In the genomic region with DNA sequence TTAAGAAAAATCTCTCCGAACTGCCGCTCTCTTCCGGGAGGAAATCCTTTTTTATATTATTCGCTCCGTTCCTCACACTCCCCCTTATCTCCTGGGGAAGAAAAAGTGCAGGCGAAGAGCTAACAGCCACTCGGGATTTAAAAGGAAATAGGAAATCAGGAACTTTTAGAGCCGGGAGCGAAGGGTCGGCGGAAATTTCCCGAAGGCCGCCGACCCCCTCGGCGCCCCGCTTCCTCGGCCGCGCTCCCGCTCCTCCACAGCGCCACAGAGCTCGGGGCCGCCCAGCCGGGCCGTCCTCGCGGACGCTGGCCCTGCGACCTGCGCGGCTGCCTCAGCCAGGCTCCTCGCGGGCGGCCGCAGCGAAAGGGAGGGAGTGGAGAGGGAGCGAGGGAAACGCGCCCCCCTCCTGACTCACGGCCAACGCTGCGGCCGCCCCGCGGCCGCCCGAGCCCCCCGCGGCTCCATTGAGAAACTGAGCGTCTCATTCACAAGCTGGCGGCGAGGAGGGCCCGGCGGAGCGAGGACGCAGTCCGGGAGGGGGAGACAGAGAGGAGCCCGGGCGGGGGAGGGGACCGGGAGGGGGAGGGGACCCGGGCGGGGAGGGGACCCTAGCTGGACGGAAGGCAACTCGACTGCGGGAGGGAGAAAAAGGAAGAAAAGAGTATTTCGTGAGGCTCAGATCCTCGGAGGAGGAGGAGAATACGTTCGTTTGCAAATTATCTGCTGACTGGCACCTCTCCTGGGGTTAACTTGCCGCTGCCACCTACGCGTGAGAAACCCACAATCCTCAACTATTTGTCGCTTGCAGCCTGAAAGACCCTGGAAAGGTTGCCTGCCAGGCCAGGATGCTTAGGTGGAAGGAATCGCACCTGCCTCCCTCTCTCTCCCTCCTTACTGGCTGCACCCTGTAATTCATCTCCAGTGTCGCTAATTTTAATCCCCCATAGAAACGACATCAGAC, we compare ENCODE assay signal across 8 cellular contexts. TPM values are rescaled to one million over a fixed set of nuclear protein-coding genes. Genes with fewer than 3 reads are reported as not detected.
DNase-seq lines count a peak whose midpoint lies in the region; ATAC-seq and TF ChIP-seq lines count a peak whose summit lies in the region.

A gene (minus strand): TSS at position 368 of the 961 bp plus-strand sequence. CDS start 539 bp downstream, outside the sequence.

- H3K4me3 ChIP-seq in WI38 (ENCODE audit: low read depth, low read length) (peak within 1 kb of the TSS; percentile 87), mammary epithelial cell (replicated peaks in 1 of 3; ENCODE audit: insufficient read depth in 1 of 3, low read depth in 2 of 3, low read length in 3 of 3) (peak within 1 kb of the TSS; percentile 72 to 94 (median 76)), skin epidermis (peak within 1 kb of the TSS; percentile 73 to 90 (median 86))

- CTCF ChIA-PET in GM10248 (lab: Yijun Ruan, JAX) (interaction anchor here (0.9 to 3.2 kb wide), 6 partner anchors 9 to 147 kb away, joined by 3 to 10 read pairs (median 4); no protein-coding TSS in a partner anchor), mammary epithelial cell (lab: Charles Lee; ENCODE audit: low non-redundant PET) (interaction anchor here (0.5 to 0.7 kb wide), 2 partner anchors 47 to 127 kb away, joined by 3 to 15 read pairs; no protein-coding TSS in a partner anchor)

- peak within 1 kb of the TSS; percentile 89 for H2AFZ ChIP-seq in mammary epithelial cell (ENCODE audit: low read depth, low read length)

- no TSS peak for BruUV-seq in mammary epithelial cell (replicated peaks; lab: Mats Ljungman, UMichigan)

- in situ Hi-C loops in mammary epithelial cell (cut with MboI; ENCODE audit: low sequenced_read_pairs in 2 of 2) = no loop called here

- H3K9ac ChIP-seq in mammary epithelial cell (ENCODE audit: insufficient read depth, low read length) = peak within 1 kb of the TSS; percentile 87

- dilution Hi-C loops in mammary epithelial cell (cut with HindIII; ENCODE audit: low sequenced_read_pairs) = loop anchor here (5.0 kb wide), 2 partner anchors 72 to 223 kb away; no protein-coding TSS in a partner anchor

- no peaks in the 10 kb centered on the region for H3K9me3 ChIP-seq in mammary epithelial cell (replicated peaks; ENCODE audit: insufficient read depth, low read length)

- H3K4me2 ChIP-seq in mammary epithelial cell (ENCODE audit: insufficient read depth, low read depth, low read length) = peak within 1 kb of the TSS; percentile 91

- H4K20me1 ChIP-seq in mammary epithelial cell (ENCODE audit: insufficient read depth, low read length) = no peaks in the 10 kb centered on the region

- peaks cover 49% of the 10 kb centered on the region for H3K79me2 ChIP-seq in mammary epithelial cell (ENCODE audit: insufficient read depth, low read length)

- peaks cover 2% of the 10 kb centered on the region for H3K36me3 ChIP-seq in mammary epithelial cell (ENCODE audit: insufficient read depth, low read length)

- H3K27ac ChIP-seq in mammary epithelial cell (ENCODE audit: insufficient read depth, low read depth, low read length) = peak within 1 kb of the TSS; percentile 78
- H3K27ac ChIP-seq in skin epidermis = peak within 1 kb of the TSS; percentile 70 to 98 (median 94)

- POLR2A ChIA-PET in GM10248 (lab: Yijun Ruan, JAX) = interaction anchor here (0.8 to 1.2 kb wide), 2 partner anchors 128 to 211 kb away, joined by 5 to 9 read pairs; a partner anchor contains a TSS

- peak; percentile 69 for ATAC-seq in HG02759 (IDR thresholded peaks at IDR 0.05; ENCODE audit: unreplicated experiment)

- H3K27me3 ChIP-seq in mammary epithelial cell (ENCODE audit: insufficient read depth, low read length) = no peaks in the 10 kb centered on the region

- peak; percentile 45 for TF ChIP-seq CTCF in GM10248 (IDR thresholded peaks at IDR 0.05; ENCODE audit: control extremely low read depth, extremely low read depth, low read depth, missing control alignments)
- TF ChIP-seq CTCF in WI38 (IDR thresholded peaks at IDR 0.05; ENCODE audit: low read depth, low read length) = 0 out of 2 replicates have a peak, but pooled peaks have one; percentile 31
- peak in 1 of 2 donors; percentile 54 for TF ChIP-seq CTCF in mammary epithelial cell (conservative IDR thresholded peaks at IDR 0.05 in 1 of 2, IDR thresholded peaks at IDR 0.05 in 1 of 2; ENCODE audit: extremely low read depth in 1 of 2, insufficient read depth in 1 of 2, low read depth in 1 of 2, low read length in 2 of 2)

- 2% methylated on average over 16 of the region's 77 CpGs for WGBS in mammary epithelial cell (ENCODE audit: low coverage, missing lambda C conversion rate)

- peak; percentile 86 for DNase-seq in GM10248 (ENCODE audit: extremely low spot score)
- DNase-seq in NCI-H2171 (lab: John Stamatoyannopoulos, UW) = peak; percentile 80
- DNase-seq in mammary epithelial cell = peak; percentile 39
- DNase-seq in iPS-NIHi11 (ENCODE audit: low spot score) = peak; percentile 91
- no peak for DNase-seq in NCI-H2029 treated with DMSO at 0.1 percent for 48 hours (lab: John Stamatoyannopoulos, UW)

- intact Hi-C loops in mammary epithelial cell (cut with micrococcal nuclease) = loop anchor here (2.0 to 5.0 kb wide), 3 partner anchors 48 to 70 kb away; a partner anchor contains a TSS

- H3K4me1 ChIP-seq in mammary epithelial cell (ENCODE audit: insufficient read depth, low read length) = peaks cover 4% of the 10 kb centered on the region

RNA-seq across cellular contexts. Expression of the gene that starts here (rescaled TPM):
- 10 to 100 TPM; 26.7 to 38.0 TPM for total RNA-seq in mammary epithelial cell
- polyA plus RNA-seq in mammary epithelial cell = 48.3 TPM
- 95.2 TPM for polyA minus RNA-seq in mammary epithelial cell
